18 cellular contexts compared by ENCODE assay signal in the genomic region with DNA sequence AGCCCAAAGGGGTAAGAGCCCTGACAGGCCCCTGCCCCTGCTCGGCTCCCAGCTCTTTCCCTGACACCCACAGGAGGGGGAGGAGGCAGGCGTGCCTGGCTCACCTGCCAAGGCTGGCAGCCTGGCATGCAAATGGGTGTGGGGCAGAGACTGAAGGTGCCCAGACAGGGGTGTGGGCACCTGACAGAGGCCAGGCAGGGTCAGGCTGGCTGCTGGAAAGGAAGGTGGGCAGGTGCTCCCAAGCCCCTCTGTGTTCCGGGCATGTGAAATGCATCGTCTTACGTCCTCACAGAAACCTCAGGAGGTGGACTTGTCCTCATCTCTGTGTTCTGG. TPM values are rescaled to one million over a fixed set of nuclear protein-coding genes. Genes with fewer than 3 reads are reported as not detected.
DNase-seq lines count a peak whose midpoint lies in the region; ATAC-seq and TF ChIP-seq lines count a peak whose summit lies in the region.
"Had no signal": no experiment of that assay in that cellular context is flagged by ENCODE, and none has a peak within 500 bp of the region (broad histone marks: within the 10 kb centered on the region; RNA-seq: fewer than 3 reads in every experiment).

No MANE protein-coding gene starts in this region.

- peak overlapping the region; percentile 54 for H2BK15ac ChIP-seq in neuronal stem cell (ENCODE audit: low read length)

- no peaks in the 10 kb centered on the region for H3K79me1 ChIP-seq in neuronal stem cell (ENCODE audit: low read depth, low read length)

- H2BK120ac ChIP-seq in neuronal stem cell (ENCODE audit: low read depth, low read length): no peak overlapping the region

- H3K4me1 ChIP-seq in breast epithelium (no peaks in the 10 kb centered on the region), mammary epithelial cell (ENCODE audit: insufficient read depth, low read length) (peaks cover 21% of the 10 kb centered on the region), neuronal stem cell (ENCODE audit: control insufficient read depth in 2 of 2, insufficient read depth in 1 of 2, low read depth in 1 of 2, low read length in 2 of 2) (peaks cover 6 to 7% of the 10 kb centered on the region in 2 donors)
- H3K4me1 ChIP-seq: BE2C had no signal

- H3K27me3 ChIP-seq in breast epithelium (no peaks in the 10 kb centered on the region), mammary epithelial cell (ENCODE audit: insufficient read depth, low read length) (no peaks in the 10 kb centered on the region), neuronal stem cell (ENCODE audit: control insufficient read depth in 3 of 3, insufficient read depth in 3 of 3, low read depth in 1 of 3, low read length in 3 of 3) (peaks cover 0 to 38% (median 0%) of the 10 kb centered on the region in 3 experiments)
- H3K27me3 ChIP-seq: BE2C had no signal

- TF ChIP-seq CTCF in breast epithelium (IDR thresholded peaks at IDR 0.05) (no peak), mammary epithelial cell (conservative IDR thresholded peaks at IDR 0.05 in 1 of 2, IDR thresholded peaks at IDR 0.05 in 1 of 2; ENCODE audit: extremely low read depth in 1 of 2, insufficient read depth in 1 of 2, low read depth in 1 of 2, low read length in 2 of 2) (no peak)

- intact Hi-C loops in breast epithelium (cut with DNase I; ENCODE audit: low total_unique reads) (no loop called here), mammary epithelial cell (cut with micrococcal nuclease) (no loop called here), left colon (cut with DNase I, micrococcal nuclease) (no loop called here)

- H3K4me2 ChIP-seq in mammary epithelial cell (ENCODE audit: insufficient read depth, low read depth, low read length) (no peak overlapping the region), neuronal stem cell (ENCODE audit: insufficient read depth, low read length, poor library complexity, severe bottlenecking) (no peak overlapping the region)
- H3K4me2 ChIP-seq: PC-9 had no signal

- 80% methylated on average over 4 of the region's 5 CpGs for WGBS in mammary epithelial cell (ENCODE audit: low coverage, missing lambda C conversion rate)
- no CpG with 5 or more reads among the region's 5 CpGs for WGBS in neuronal stem cell (ENCODE audit: extremely low coverage in 2 of 2, insufficient read length in 2 of 2, insufficient replicate concordance in 1 of 2), 2 donors

- H2AFZ ChIP-seq in mammary epithelial cell (ENCODE audit: low read depth, low read length): no peak overlapping the region
- H2AFZ ChIP-seq in neuronal stem cell (ENCODE audit: low read length): no peak overlapping the region
- H2AFZ ChIP-seq: PC-9 had no signal

- H3K18ac ChIP-seq in neuronal stem cell (ENCODE audit: low read length): peak overlapping the region; percentile 55

- peak overlapping the region; percentile 73 for H2AK5ac ChIP-seq in neuronal stem cell (ENCODE audit: low read depth, low read length)

- no peak for TF ChIP-seq POLR2A in breast epithelium (IDR thresholded peaks at IDR 0.05)

- no TSS peak for BruUV-seq in mammary epithelial cell (replicated peaks; lab: Mats Ljungman, UMichigan)

- peak overlapping the region; percentile 60 for H2BK12ac ChIP-seq in neuronal stem cell (ENCODE audit: low read length)

- CTCF ChIA-PET in mammary epithelial cell (lab: Charles Lee; ENCODE audit: low non-redundant PET): no interaction called here

- H3K9me3 ChIP-seq in breast epithelium (no peaks in the 10 kb centered on the region), mammary epithelial cell (replicated peaks; ENCODE audit: insufficient read depth, low read length) (no peaks in the 10 kb centered on the region), neuronal stem cell (replicated peaks in 1 of 2; ENCODE audit: control insufficient read depth in 2 of 2, insufficient read depth in 1 of 2, low read depth in 1 of 2, low read length in 2 of 2) (no peaks in the 10 kb centered on the region)
- H3K9me3 ChIP-seq: BE2C had no signal

- H3K4me3 ChIP-seq in breast epithelium: no peak overlapping the region
- no peak overlapping the region for H3K4me3 ChIP-seq in mammary epithelial cell (replicated peaks in 1 of 3; ENCODE audit: insufficient read depth in 1 of 3, low read depth in 2 of 3, low read length in 3 of 3)
- no peak overlapping the region for H3K4me3 ChIP-seq in neuronal stem cell (ENCODE audit: low read length in 2 of 2)
- H3K4me3 ChIP-seq: PC-9 had no signal

- H3K9ac ChIP-seq in mammary epithelial cell (ENCODE audit: insufficient read depth, low read length) (no peak overlapping the region), neuronal stem cell (ENCODE audit: low read depth, low read length, poor library complexity) (peak overlapping the region; percentile 54)

- H3K14ac ChIP-seq in neuronal stem cell (ENCODE audit: low read length): no peak overlapping the region

- no peak for DNase-seq in breast epithelium (ENCODE audit: low spot score in 2 of 2)
- DNase-seq in mammary epithelial cell: no peak
- DNase-seq in left colon: peak; percentile 60 to 78
- no peak for DNase-seq in neuronal stem cell (ENCODE audit: low spot score)
- DNase-seq in NCI-H526 treated with DMSO at 0.1 percent for 48 hours (lab: John Stamatoyannopoulos, UW): no peak
- DNase-seq in mesenteric fat pad (ENCODE audit: low spot score): no peak
- no peak for DNase-seq in GM19240 (ENCODE audit: insufficient read length, low spot score)
- DNase-seq: BE2C; CD8-positive, alpha-beta memory T cell; DMS79 treated with DMSO at 0.1 percent for 48 hours; HCEC 1CT; NCI-H1048; NCI-H1436 treated with DMSO at 0.1 percent for 48 hours; NCI-H2029 treated with DMSO at 0.1 percent for 48 hours; NCI-H510A; PC-9 had no signal

- H3K36me3 ChIP-seq in breast epithelium (no peaks in the 10 kb centered on the region), mammary epithelial cell (ENCODE audit: insufficient read depth, low read length) (no peaks in the 10 kb centered on the region), neuronal stem cell (replicated peaks in 1 of 2; ENCODE audit: control insufficient read depth in 2 of 2, insufficient read depth in 2 of 2, low read length in 2 of 2) (no peaks in the 10 kb centered on the region)
- H3K36me3 ChIP-seq: BE2C had no signal

- H4K20me1 ChIP-seq in mammary epithelial cell (ENCODE audit: insufficient read depth, low read length): no peaks in the 10 kb centered on the region

- dilution Hi-C loops in mammary epithelial cell (cut with HindIII; ENCODE audit: low sequenced_read_pairs): no loop called here

- H3K27ac ChIP-seq in breast epithelium: peak overlapping the region; percentile 33 to 50
- no peak overlapping the region for H3K27ac ChIP-seq in mammary epithelial cell (ENCODE audit: insufficient read depth, low read depth, low read length)
- H3K27ac ChIP-seq in neuronal stem cell (replicated peaks; ENCODE audit: low read length): no peak overlapping the region
- H3K27ac ChIP-seq: 22Rv1, PC-9 had no signal

- peak overlapping the region; percentile 76 for H3K4ac ChIP-seq in neuronal stem cell (ENCODE audit: low read length)

- ATAC-seq in left colon: peak; percentile 65
- ATAC-seq in SK-N-SH treated with all-trans-retinoic acid at 6 μM for 48 hours: no peak

- in situ Hi-C loops in mammary epithelial cell (cut with MboI; ENCODE audit: low sequenced_read_pairs in 2 of 2): no loop called here

- no peak overlapping the region for H4K91ac ChIP-seq in neuronal stem cell (ENCODE audit: low read depth, low read length, poor library complexity)

- no peaks in the 10 kb centered on the region for H3K79me2 ChIP-seq in mammary epithelial cell (ENCODE audit: insufficient read depth, low read length)

- peak overlapping the region; percentile 35 for H3K23ac ChIP-seq in neuronal stem cell (ENCODE audit: low read depth, low read length, poor library complexity)

- H4K8ac ChIP-seq in neuronal stem cell (ENCODE audit: low read depth, low read length): no peak overlapping the region

- H2BK5ac ChIP-seq in neuronal stem cell (ENCODE audit: low read length): no peak overlapping the region

TF ChIP-seq in SK-N-SH treated with all-trans-retinoic acid at 6 μM for 48 hours, 23 proteins besides CTCF, POLR2A, EP300 and RAD21:
- TF ChIP-seq ZFP30 (CRISPR knock-in tag; IDR thresholded peaks at IDR 0.05) (no peak), TOX (CRISPR knock-in tag; IDR thresholded peaks at IDR 0.05; ENCODE audit: borderline replicate concordance) (no peak), ZNF70 (CRISPR knock-in tag; IDR thresholded peaks at IDR 0.05) (no peak), ZNF565 (CRISPR knock-in tag; conservative IDR thresholded peaks at IDR 0.05; ENCODE audit: low read depth) (no peak)

RNA-seq across cellular contexts. Expression of a gene that starts 19.4 kb away (rescaled TPM):
- total RNA-seq in breast epithelium (10 to 100 TPM in 2 of 3 donors, 1 to 10 TPM in 1; 1.1 to 39.1 (median 32.4) TPM), mammary epithelial cell (10 to 100 TPM; 13.0 to 14.1 TPM), left colon (10 to 100 TPM; 61.3 to 63.8 TPM), mesenteric fat pad (8.4 TPM)
- polyA plus RNA-seq in mammary epithelial cell: 4.3 TPM
- polyA minus RNA-seq in mammary epithelial cell: 4.5 TPM
- polyA plus RNA-seq in neuronal stem cell (2013, experiment 1 of 2): 12.5 TPM
- 13.3 TPM for polyA plus RNA-seq in neuronal stem cell (2013, experiment 2 of 2)

Comparison
In these comparisons a context has a peak if more than half of its experiments do, and no peak if none do; other contexts are left out.
1. H3K27ac ChIP-seq: peak in breast epithelium (2 of 2); none in mammary epithelial cell (single experiment) and neuronal stem cell (single experiment).
2. DNase-seq: peak in left colon (2 of 2); none in breast epithelium (0 of 2), mammary epithelial cell (single experiment), neuronal stem cell (single experiment), NCI-H526 treated with DMSO at 0.1 percent for 48 hours (single experiment), mesenteric fat pad (single experiment) and GM19240 (single experiment).